ENCODE assay signal across 11 cellular contexts in the genomic region with DNA sequence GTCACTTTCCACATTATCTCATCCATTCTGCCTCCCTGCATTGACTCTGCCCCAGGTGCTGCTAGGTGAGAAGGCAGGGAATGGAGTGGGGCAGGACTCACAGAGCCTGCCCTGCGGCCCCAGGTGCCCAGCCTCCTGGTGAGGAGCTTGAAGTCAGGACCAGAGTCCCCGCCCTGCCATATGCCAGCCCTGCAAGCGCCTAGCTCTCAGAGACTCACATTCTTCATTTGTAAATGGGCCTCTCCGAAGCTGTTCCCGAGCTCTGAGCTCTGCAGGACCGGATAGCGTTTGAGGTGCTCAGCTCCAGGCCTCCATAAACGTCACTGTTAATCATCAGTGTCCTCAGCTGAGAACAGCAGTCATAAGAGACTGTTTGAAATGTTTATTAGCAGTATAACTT.
A peak's percentile ranks its signal among the peaks of the same experiment; 100 is the strongest.
DNase-seq lines count a peak whose midpoint lies in the region; FAIRE-seq and TF ChIP-seq lines count a peak whose summit lies in the region.
"Had no signal": no experiment of that assay in that cellular context is flagged by ENCODE, and none has a peak within 500 bp of the region (broad histone marks: within the 10 kb centered on the region; RNA-seq: fewer than 3 reads in every experiment).

No MANE protein-coding gene starts in this region.

- no peaks in the 10 kb centered on the region for H3K9me3 Mint-ChIP-seq in astrocyte (ENCODE audit: unreplicated experiment)

- TF ChIP-seq POLR2A in transverse colon (IDR thresholded peaks at IDR 0.05) = no peak

- H3K27me3 ChIP-seq in astrocyte (ENCODE audit: insufficient read depth, low read length) = no peaks in the 10 kb centered on the region
- no peaks in the 10 kb centered on the region for H3K27me3 ChIP-seq in transverse colon
- H3K27me3 ChIP-seq: dorsolateral prefrontal cortex had no signal

- peak overlapping the region; percentile 50 for H3K9ac ChIP-seq in astrocyte (ENCODE audit: low read length)

- no peak for TF ChIP-seq EP300 in transverse colon (IDR thresholded peaks at IDR 0.05; ENCODE audit: low read depth)

- peak overlapping the region; percentile 92 for H3K27ac ChIP-seq in astrocyte (ENCODE audit: low read depth, low read length)
- H3K27ac ChIP-seq in transverse colon = peak overlapping the region; percentile 58 to 91 (median 76)

- intact Hi-C loops in transverse colon (cut with DNase I; ENCODE audit: low total_unique reads) = no loop called here

- peaks cover 85% of the 10 kb centered on the region for H4K20me1 ChIP-seq in astrocyte (ENCODE audit: insufficient read depth, low read length)

- TF ChIP-seq CTCF in astrocyte (IDR thresholded peaks at IDR 0.05; ENCODE audit: insufficient read depth, low read depth, low read length) (no peak), transverse colon (IDR thresholded peaks at IDR 0.05) (no peak)

- no peak overlapping the region for H3K4me3 Mint-ChIP-seq in astrocyte (ENCODE audit: unreplicated experiment)

- 19 to 20% methylated on average over 3 to 8 of the region's 8 CpGs for WGBS in transverse colon (ENCODE audit: low coverage in 1 of 2), 2 donors

- H3K4me3 ChIP-seq in astrocyte (ENCODE audit: insufficient read depth, low read depth, low read length) (no peak overlapping the region), transverse colon (no peak overlapping the region)
- H3K4me3 ChIP-seq: dorsolateral prefrontal cortex had no signal

- peaks cover 45% of the 10 kb centered on the region for H3K4me1 Mint-ChIP-seq in astrocyte (ENCODE audit: low read depth, unreplicated experiment)

- in situ Hi-C loops in transverse colon (cut with MboI; ENCODE audit: low pct_ligation_motif_present in 1 of 4, low pct_unique_long_range_greater_than_20kb in 1 of 4, low sequenced_read_pairs in 3 of 4) = no loop called here

- no peak overlapping the region for H2AFZ ChIP-seq in astrocyte (ENCODE audit: low read depth, low read length)

- DNase-seq in NCI-H82 (lab: John Stamatoyannopoulos, UW) (peak; percentile 72), NCI-H82 treated with DMSO at 0.1 percent for 48 hours (lab: John Stamatoyannopoulos, UW; ENCODE audit: unreplicated experiment) (no peak), astrocyte (ENCODE audit: low read depth) (no peak), iris pigment epithelial cell (ENCODE audit: low read depth) (peak; percentile 71), transverse colon (peak; percentile 23), DMS79 (lab: John Stamatoyannopoulos, UW) (no peak), T-helper 1 cell (no peak), frontal cortex (ENCODE audit: low spot score in 2 of 2) (no peak)
- DNase-seq: ACHN, kidney glomerular epithelial cell had no signal

- peaks cover 9% of the 10 kb centered on the region for H3K36me3 Mint-ChIP-seq in astrocyte (ENCODE audit: low read depth, unreplicated experiment)

- H3K4me1 ChIP-seq in astrocyte (ENCODE audit: insufficient read depth, low read length) (peaks cover 66% of the 10 kb centered on the region), transverse colon (peaks cover 19 to 64% (median 51%) of the 10 kb centered on the region in 4 donors)

- FAIRE-seq in astrocyte (lab: Jason Lieb, UNC) (peak; percentile 26), frontal cortex (lab: Jason Lieb, UNC) (no peak)

- no peaks in the 10 kb centered on the region for H3K27me3 Mint-ChIP-seq in astrocyte (ENCODE audit: low read depth, unreplicated experiment)

- H3K4me2 ChIP-seq in astrocyte (ENCODE audit: low read length) = peak overlapping the region; percentile 78

- peaks cover 99% of the 10 kb centered on the region for H3K79me2 ChIP-seq in astrocyte (ENCODE audit: insufficient read depth, low read length)

- H3K36me3 ChIP-seq in astrocyte (ENCODE audit: insufficient read depth, low read length) (no peaks in the 10 kb centered on the region), transverse colon (no peaks in the 10 kb centered on the region)

- peak overlapping the region; percentile 10 for H3K27ac Mint-ChIP-seq in astrocyte (ENCODE audit: unreplicated experiment)

- H3K9me3 ChIP-seq in astrocyte (ENCODE audit: insufficient read depth, low read depth, low read length) (no peaks in the 10 kb centered on the region), transverse colon (no peaks in the 10 kb centered on the region)

Comparison
In these comparisons a context has a peak if more than half of its experiments do, and no peak if none do; other contexts are left out.
1. DNase-seq: peak in NCI-H82 (single experiment), iris pigment epithelial cell (single experiment) and transverse colon (single experiment); none in NCI-H82 treated with DMSO at 0.1 percent for 48 hours (single experiment), astrocyte (single experiment), DMS79 (single experiment), T-helper 1 cell (0 of 5) and frontal cortex (0 of 2).